Comparison of ENCODE assay signal across 7 cellular contexts in the genomic region with DNA sequence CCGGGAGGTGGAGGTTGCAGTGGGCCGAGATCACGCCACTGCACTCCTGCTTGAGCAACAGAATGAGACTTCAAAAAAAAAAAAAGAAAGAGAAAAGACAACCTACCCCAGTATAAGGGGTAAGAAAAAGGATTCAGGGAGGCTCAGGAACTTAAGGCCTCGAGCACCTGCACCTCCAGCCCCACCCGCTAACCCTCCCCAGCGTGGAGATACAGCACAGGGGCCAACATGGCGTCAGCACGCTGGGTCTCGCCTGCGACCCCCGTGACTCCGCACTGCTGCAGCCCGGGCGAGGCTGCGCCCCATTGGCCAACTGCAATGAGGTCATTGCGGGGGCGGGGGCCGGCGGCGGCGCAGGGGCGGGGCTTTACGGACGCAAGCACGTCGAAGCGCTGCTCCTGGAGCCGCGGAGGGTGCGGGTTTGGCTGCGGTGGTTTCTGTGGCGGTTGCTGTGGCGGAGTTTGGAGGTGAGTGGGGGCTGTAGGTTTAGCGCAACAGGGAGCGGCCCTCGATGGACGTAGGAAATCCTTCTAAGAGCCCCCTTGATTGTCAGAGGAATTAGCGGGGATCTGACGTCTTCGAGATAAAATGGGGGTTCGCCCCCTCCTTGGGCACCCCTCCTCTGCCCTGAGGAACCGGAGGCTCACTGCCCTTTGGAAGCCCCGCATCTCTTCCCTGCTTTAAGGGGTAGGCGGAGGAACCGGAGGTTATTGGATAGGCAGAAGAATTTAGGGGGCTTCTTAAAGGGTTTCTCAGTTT. TPM values are rescaled to one million over a fixed set of nuclear protein-coding genes. Genes with fewer than 3 reads are reported as not detected.
DNase-seq lines count a peak whose midpoint lies in the region; ATAC-seq and TF ChIP-seq lines count a peak whose summit lies in the region.

ATP6V0A1 (plus strand) TSS at position 382 of the 759 bp plus-strand sequence. CDS start 2,017 bp downstream, outside the sequence.

- no peak for TF ChIP-seq CTCF in activated B cell treated with CpG ODN at 0.5 μM for 24 hours (IDR thresholded peaks at IDR 0.05)

- H3K27ac ChIP-seq in caudate nucleus (ENCODE audit: low read depth, low read length), result peak within 1 kb of the TSS; percentile 97

- H3K9me3 Mint-ChIP-seq in activated B cell treated with CpG ODN at 0.5 μM for 24 hours (no peaks in the 10 kb centered on the region), immature natural killer cell (peaks cover 0 to 4% (median 0%) of the 10 kb centered on the region in 6 donors)

- H3K36me3 Mint-ChIP-seq in activated B cell treated with CpG ODN at 0.5 μM for 24 hours (ENCODE audit: low read depth) (peaks cover 39% of the 10 kb centered on the region), immature natural killer cell (no peaks in the 10 kb centered on the region)

- intact Hi-C loops in activated B cell treated with CpG ODN at 0.5 μM for 24 hours (cut with micrococcal nuclease), result loop anchor here (2.0 to 5.0 kb wide), 3 partner anchors 20 to 276 kb away; partner anchors contain the start of gene KCNH4

- DNase-seq in NCI-H2196 (lab: John Stamatoyannopoulos, UW; ENCODE audit: unreplicated experiment) (peak; percentile 80), activated B cell treated with CpG ODN at 0.5 μM for 24 hours (peak; percentile 88), caudate nucleus (lab: John Stamatoyannopoulos, UW) (peak; percentile 47 to 97 (median 89)), immature natural killer cell (peak; percentile 48 to 59 (median 48)), smooth muscle cell of the brain vasculature (ENCODE audit: low read depth, low spot score) (peak; percentile 43)

- H3K4me3 Mint-ChIP-seq in activated B cell treated with CpG ODN at 0.5 μM for 24 hours (peak within 1 kb of the TSS; percentile 98), immature natural killer cell (peak within 1 kb of the TSS; percentile 77 to 88 (median 83))

- TF ChIP-seq POLR2A in GM18505 (IDR thresholded peaks at IDR 0.05; ENCODE audit: borderline replicate concordance, extremely low read depth, insufficient read depth, insufficient read length), result peak; percentile 76

- ATAC-seq in GM18505 (IDR thresholded peaks at IDR 0.05; ENCODE audit: unreplicated experiment) (peak; percentile 67), HG03045 (IDR thresholded peaks at IDR 0.05; ENCODE audit: unreplicated experiment) (peak; percentile 80), activated B cell treated with CpG ODN at 0.5 μM for 24 hours (ENCODE audit: low read depth) (peak; percentile 87)

- POLR2A ChIA-PET in activated B cell treated with CpG ODN at 0.5 μM for 24 hours (lab: Charles Lee), result interaction anchor here (0.6 to 1.5 kb wide), 4 partner anchors 30 to 780 kb away, joined by 3 to 7 read pairs (median 4); partner anchors contain the start of gene STAT3

- H3K27ac Mint-ChIP-seq in activated B cell treated with CpG ODN at 0.5 μM for 24 hours, result peak within 1 kb of the TSS; percentile 95
- peak within 1 kb of the TSS in 4 of 6 donors; percentile 55 to 76 (median 64) for H3K27ac Mint-ChIP-seq in immature natural killer cell

- CTCF ChIA-PET in activated B cell treated with CpG ODN at 0.5 μM for 24 hours (lab: Charles Lee), result interaction anchor here (1.0 to 2.6 kb wide), 2 partner anchors 17 to 31 kb away, joined by 3 to 13 read pairs; no protein-coding TSS in a partner anchor

- H3K4me1 Mint-ChIP-seq in activated B cell treated with CpG ODN at 0.5 μM for 24 hours (peaks cover 70% of the 10 kb centered on the region), immature natural killer cell (peaks cover 40 to 41% of the 10 kb centered on the region in 2 donors)

- H3K27me3 Mint-ChIP-seq in activated B cell treated with CpG ODN at 0.5 μM for 24 hours (no peaks in the 10 kb centered on the region), immature natural killer cell (ENCODE audit: low read depth in 3 of 3) (peaks cover 20 to 45% (median 36%) of the 10 kb centered on the region in 3 donors)

RNA-seq across cellular contexts. Expression of gene ATP6V0A1, which starts in this region (rescaled TPM):
- total RNA-seq in activated B cell treated with CpG ODN at 0.5 μM for 24 hours, result 71.5 and 75.6 TPM in 2 replicates
- polyA plus RNA-seq in immature natural killer cell, result 1 to 10 TPM in 2 of 3 donors, under 1 TPM in 1; 0.76 to 4.2 (median 1.4) TPM

Comparison
In these comparisons a context has a peak if more than half of its experiments do, and no peak if none do; other contexts are left out.
1. Peak in every context shown above with its lines: DNase-seq, ATAC-seq and H3K27ac ChIP-seq.